ENCODE assay signal across 1 cellular context in the genomic region with DNA sequence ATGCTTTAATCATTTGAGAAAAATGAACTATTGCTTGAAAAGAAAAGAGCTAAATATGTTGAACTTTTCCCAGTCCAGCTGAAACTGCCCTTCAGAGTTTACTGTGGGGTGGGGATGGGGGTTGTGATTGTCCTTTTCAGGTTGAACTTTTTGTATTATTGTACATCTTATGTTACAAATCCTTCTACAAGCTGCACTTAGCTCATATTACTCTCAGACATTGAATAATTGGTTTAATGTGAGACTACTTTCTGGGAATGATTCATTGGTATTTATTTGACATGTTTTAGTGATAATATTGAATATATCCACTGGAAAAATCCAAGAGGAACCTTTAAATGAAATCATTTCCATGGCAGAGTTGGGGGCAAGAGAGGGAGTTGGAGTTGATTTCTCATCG.
TF ChIP-seq lines count a peak whose summit lies in the region.

No MANE protein-coding gene starts in this region.

TF ChIP-seq in A549, 52 proteins besides CTCF, POLR2A, EP300 and RAD21 (continued from another document):
- TF ChIP-seq ZFP36 (IDR thresholded peaks at IDR 0.05; ENCODE audit: borderline replicate concordance, partially characterized antibody) (no peak), RNF2 (IDR thresholded peaks at IDR 0.05; ENCODE audit: borderline replicate concordance, low read depth) (no peak), ZNF302 (CRISPR knock-in tag; IDR thresholded peaks at IDR 0.05) (no peak), JUN (IDR thresholded peaks at IDR 0.05) (no peak), TFCP2L1 (CRISPR knock-in tag; IDR thresholded peaks at IDR 0.05) (no peak), NPAS2 (CRISPR knock-in tag; IDR thresholded peaks at IDR 0.05; ENCODE audit: borderline replicate concordance) (no peak), POLR2AphosphoS2 (conservative IDR thresholded peaks at IDR 0.05; ENCODE audit: low read length) (no peak), NR3C1 (IDR thresholded peaks at IDR 0.05) (no peak)
